Comparison of ENCODE assay signal across 11 cellular contexts in genomic region chr15:77607111-77607893, GRCh38. TPM values are rescaled to one million over a fixed set of nuclear protein-coding genes. Genes with fewer than 3 reads are reported as not detected.
A peak's percentile ranks its signal among the peaks of the same experiment; 100 is the strongest.
DNase-seq lines count a peak whose midpoint lies in the region; ATAC-seq, FAIRE-seq and TF ChIP-seq lines count a peak whose summit lies in the region.
"Had no signal": no experiment of that assay in that cellular context is flagged by ENCODE, and none has a peak within 500 bp of the region (broad histone marks: within the 10 kb centered on the region; RNA-seq: fewer than 3 reads in every experiment).

No MANE protein-coding gene starts in this region.

- intact Hi-C loops in HepG2 (cut with micrococcal nuclease; ENCODE audit: unreplicated experiment) = no loop called here

- TF ChIP-seq POLR2A in HepG2 (IDR thresholded peaks at IDR 0.05; ENCODE audit: insufficient read depth in 1 of 2, low read depth in 2 of 2, low read length in 2 of 2) (no peak), GM18505 (IDR thresholded peaks at IDR 0.05; ENCODE audit: borderline replicate concordance, extremely low read depth, insufficient read depth, insufficient read length) (no peak)

- WGBS in HepG2 (ENCODE audit: low lambda C conversion rate) = 50% methylated on average over 11 of the region's 17 CpGs

- H3K36me3 ChIP-seq in ACC112 (ENCODE audit: insufficient read depth, low read length) = no peaks in the 10 kb centered on the region
- no peaks in the 10 kb centered on the region for H3K36me3 ChIP-seq in HepG2 (replicated peaks in 1 of 2; ENCODE audit: control insufficient read depth in 1 of 2, insufficient read depth in 2 of 2, low read length in 2 of 2)
- H3K36me3 ChIP-seq: prostate gland had no signal

- ATAC-seq in HepG2 (peak; percentile 46), GM21390 (IDR thresholded peaks at IDR 0.05; ENCODE audit: unreplicated experiment) (no peak), GM18519 (IDR thresholded peaks at IDR 0.05; ENCODE audit: low FRiP score, unreplicated experiment) (no peak), GM18870 (IDR thresholded peaks at IDR 0.05; ENCODE audit: unreplicated experiment) (no peak), GM18505 (IDR thresholded peaks at IDR 0.05; ENCODE audit: unreplicated experiment) (no peak)

- no peak overlapping the region for H3K9ac ChIP-seq in HepG2 (ENCODE audit: insufficient read depth, low read depth, low read length)

- no peaks in the 10 kb centered on the region for H4K20me1 ChIP-seq in HepG2 (ENCODE audit: insufficient read depth, low read length)

- DNase-seq in LHCN-M2 (ENCODE audit: low read depth) (peak; percentile 47), cerebellar cortex (ENCODE audit: low spot score) (peak; percentile 70), HepG2 (ENCODE audit: low spot score) (no peak)
- DNase-seq: activated CD4-positive, alpha-beta T cell treated with anti-CD3 and anti-CD28 coated beads for 4 hours had no signal

- no peak overlapping the region; the same call in 1 of the 2 replicates for H3K4me2 ChIP-seq in HepG2 (ENCODE audit: low read depth, low read length)

- H3K79me2 ChIP-seq in ACC112 (ENCODE audit: control insufficient read depth, insufficient read depth, low read length, unreplicated experiment) (no peaks in the 10 kb centered on the region), HepG2 (ENCODE audit: insufficient read depth, low read length) (no peaks in the 10 kb centered on the region)

- no peak for FAIRE-seq in HepG2 (lab: Jason Lieb, UNC)
- FAIRE-seq: GM18507 had no signal

- TF ChIP-seq CTCF in HepG2 (CRISPR knock-in tag; IDR thresholded peaks at IDR 0.05) = no peak

- H3K27ac ChIP-seq in ACC112 (ENCODE audit: low read depth, low read length) = peak overlapping the region; percentile 61
- H3K27ac ChIP-seq in HepG2 (ENCODE audit: extremely low read length, insufficient read depth, low read length) = no peak overlapping the region
- H3K27ac ChIP-seq: prostate gland had no signal

- CTCF ChIA-PET in HepG2 (lab: Yijun Ruan, JAX; ENCODE audit: low intra/inter-chr PET ratio, low total read pairs) = no interaction called here

- H2AFZ ChIP-seq in ACC112 (ENCODE audit: low read length, unreplicated experiment) = peak overlapping the region; percentile 73
- no peak overlapping the region for H2AFZ ChIP-seq in HepG2 (ENCODE audit: low read length)

- no peak for TF ChIP-seq RAD21 in HepG2 (CRISPR knock-in tag; IDR thresholded peaks at IDR 0.05)

- in situ Hi-C loops in HepG2 (cut with HindIII; ENCODE audit: extremely low pct_ligation_motif_present, low pct_unique_long_range_greater_than_20kb) = no loop called here

- no peaks in the 10 kb centered on the region for H3K9me3 ChIP-seq in HepG2 (ENCODE audit: low read length)
- H3K9me3 ChIP-seq: prostate gland had no signal

- POLR2A ChIA-PET in HepG2 (lab: Yijun Ruan, JAX) = no interaction called here

- peaks cover 19% of the 10 kb centered on the region for H3K4me1 ChIP-seq in ACC112 (ENCODE audit: control insufficient read depth, insufficient read depth, low read length, unreplicated experiment)
- no peaks in the 10 kb centered on the region for H3K4me1 ChIP-seq in HepG2 (ENCODE audit: insufficient read depth, low read length)
- H3K4me1 ChIP-seq: prostate gland had no signal

- no peaks in the 10 kb centered on the region for H3K27me3 ChIP-seq in ACC112 (ENCODE audit: insufficient read depth, low read length)
- H3K27me3 ChIP-seq in HepG2 (ENCODE audit: control insufficient read depth in 1 of 2, insufficient read depth in 2 of 2, low read length in 2 of 2) = peaks cover 0 to 32% of the 10 kb centered on the region in 2 experiments; a peak in 3 of 5 replicates

- BruUV-seq in HepG2 (replicated peaks; lab: Mats Ljungman, UMichigan) = no TSS peak

- TF ChIP-seq EP300 in HepG2 (IDR thresholded peaks at IDR 0.05; ENCODE audit: low read depth in 2 of 2, low read length in 2 of 2) (no peak), HepG2 (CRISPR knock-in tag; IDR thresholded peaks at IDR 0.05; ENCODE audit: borderline replicate concordance) (no peak)

- H3K4me3 ChIP-seq in ACC112 (ENCODE audit: low read depth, low read length) (no peak overlapping the region), HepG2 (replicated peaks in 1 of 3; ENCODE audit: insufficient read depth in 1 of 3, low read depth in 2 of 3, low read length in 3 of 3) (no peak overlapping the region)
- H3K4me3 ChIP-seq: prostate gland had no signal

TF ChIP-seq in HepG2, 621 proteins besides CTCF, POLR2A, EP300 and RAD21:
- TF ChIP-seq, protein P1, sequence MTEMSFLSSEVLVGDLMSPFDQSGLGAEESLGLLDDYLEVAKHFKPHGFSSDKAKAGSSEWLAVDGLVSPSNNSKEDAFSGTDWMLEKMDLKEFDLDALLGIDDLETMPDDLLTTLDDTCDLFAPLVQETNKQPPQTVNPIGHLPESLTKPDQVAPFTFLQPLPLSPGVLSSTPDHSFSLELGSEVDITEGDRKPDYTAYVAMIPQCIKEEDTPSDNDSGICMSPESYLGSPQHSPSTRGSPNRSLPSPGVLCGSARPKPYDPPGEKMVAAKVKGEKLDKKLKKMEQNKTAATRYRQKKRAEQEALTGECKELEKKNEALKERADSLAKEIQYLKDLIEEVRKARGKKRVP (CRISPR knock-in tag; IDR thresholded peaks at IDR 0.05) = 0 out of 4 replicates have a peak, but pooled peaks of 1 of the 2 experiments have one; percentile 6
- TF ChIP-seq ZNF749 (CRISPR knock-in tag; IDR thresholded peaks at IDR 0.05; ENCODE audit: borderline replicate concordance) = no peak
- TF ChIP-seq PREB (CRISPR knock-in tag; IDR thresholded peaks at IDR 0.05) = no peak

RNA-seq across cellular contexts. Expression of gene LINGO1, which starts 25.4 kb away (rescaled TPM):
- total RNA-seq in LHCN-M2 (2014; rRNA removed) = not detected in 2 replicates
- polyA plus RNA-seq in LHCN-M2 (2012) = 0.10 TPM
- total RNA-seq in HepG2 (2016; rRNA removed; fragmentation: Illumina TruSeq; extraction: Trizol) = not detected in 2 replicates
- not detected in 2 replicates for total RNA-seq in HepG2 (2016; cell fraction: cytosol; rRNA removed; fragmentation: Illumina TruSeq; extraction: Trizol; ENCODE audit: low read depth)
- total RNA-seq in HepG2 (2016; cell fraction: insoluble cytoplasmic fraction; rRNA removed; fragmentation: Illumina TruSeq; extraction: Trizol) = 0.06 TPM in 1 of 2 replicates, not detected in the other
- 0.14 TPM in 1 of 2 replicates, not detected in the other for total RNA-seq in HepG2 (2016; cell fraction: membrane; rRNA removed; fragmentation: Illumina TruSeq; extraction: Trizol)
- total RNA-seq in HepG2 (2016; cell fraction: nucleus; rRNA removed; fragmentation: Illumina TruSeq; extraction: Trizol) = not detected in 2 replicates
- 0.07 and 0.08 TPM in 2 replicates for polyA plus RNA-seq in HepG2 (2011; rRNA removed)
- polyA plus RNA-seq in HepG2 (2011; cell fraction: cytosol; rRNA removed) = 0.07 and 0.14 TPM in 2 replicates
- 0.05 TPM in 1 of 2 replicates, not detected in the other for polyA plus RNA-seq in HepG2 (2011; cell fraction: nucleus; rRNA removed)
- not detected in 2 replicates for polyA plus RNA-seq in HepG2 (2012)
- polyA plus RNA-seq in HepG2 (2016; cell fraction: cytosol; fragmentation: Illumina TruSeq; extraction: Trizol; ENCODE audit: low read depth) = 0.05 TPM in 1 of 2 replicates, not detected in the other
- 0.10 TPM in 1 of 2 replicates, not detected in the other for polyA plus RNA-seq in HepG2 (2016; cell fraction: insoluble cytoplasmic fraction; fragmentation: Illumina TruSeq; extraction: Trizol; ENCODE audit: low read depth)
- polyA plus RNA-seq in HepG2 (2016; cell fraction: membrane; fragmentation: Illumina TruSeq; extraction: Trizol; ENCODE audit: low read depth) = 0.16 TPM in 2 replicates
- polyA plus RNA-seq in HepG2 (2016; cell fraction: nucleus; fragmentation: Illumina TruSeq; extraction: Trizol; ENCODE audit: insufficient read depth, low read depth) = not detected in 2 replicates
- 1.4 TPM in 1 of 2 replicates, not detected in the other for polyA minus RNA-seq in HepG2 (2011; rRNA and poly(A)+ RNA removed; ENCODE audit: low replicate concordance)
- polyA minus RNA-seq in HepG2 (2011; cell fraction: cytosol; rRNA and poly(A)+ RNA removed) = not detected in 2 replicates
- not detected in 2 replicates for polyA minus RNA-seq in HepG2 (2011; cell fraction: nucleus; rRNA and poly(A)+ RNA removed)
